Comparison of ENCODE assay signal across 11 cellular contexts in genomic region chr4:186942745-186943606, GRCh38.
DNase-seq lines count a peak whose midpoint lies in the region; FAIRE-seq and TF ChIP-seq lines count a peak whose summit lies in the region.
"Had no signal": no experiment of that assay in that cellular context is flagged by ENCODE, and none has a peak within 500 bp of the region (broad histone marks: within the 10 kb centered on the region; RNA-seq: fewer than 3 reads in every experiment).

No MANE protein-coding gene starts in this region.

- H3K36me3 ChIP-seq in Karpas-422 (ENCODE audit: insufficient read depth, low read length), result no peaks in the 10 kb centered on the region
- no peaks in the 10 kb centered on the region for H3K36me3 ChIP-seq in astrocyte (ENCODE audit: insufficient read depth, low read length)
- no peaks in the 10 kb centered on the region for H3K36me3 ChIP-seq in breast epithelium

- intact Hi-C loops in breast epithelium (cut with DNase I; ENCODE audit: low total_unique reads), result no loop called here

- no peak for TF ChIP-seq POLR2A in breast epithelium (IDR thresholded peaks at IDR 0.05)

- H3K9me3 Mint-ChIP-seq in astrocyte (ENCODE audit: unreplicated experiment), result no peaks in the 10 kb centered on the region

- no peaks in the 10 kb centered on the region for H3K27me3 Mint-ChIP-seq in astrocyte (ENCODE audit: low read depth, unreplicated experiment)
- H3K27me3 Mint-ChIP-seq: CD4-positive, CD25-positive, alpha-beta regulatory T cell had no signal

- DNase-seq in AG04449 (ENCODE audit: low read depth, low spot score) (no peak), Karpas-422 (peak; percentile 74), astrocyte (ENCODE audit: low read depth) (no peak), kidney tubule cell (ENCODE audit: low spot score) (peak; percentile 82), NCI-H2081 treated with DMSO at 0.1 percent for 48 hours (lab: John Stamatoyannopoulos, UW) (no peak), breast epithelium (ENCODE audit: low spot score in 2 of 2) (no peak), iPS-NIHi7 (ENCODE audit: extremely low spot score) (no peak)
- DNase-seq in stimulated activated naive CD4-positive, alpha-beta T cell (lab: John Stamatoyannopoulos, UW), result no peak
- DNase-seq: CD4-positive, CD25-positive, alpha-beta regulatory T cell had no signal

- POLR2A ChIA-PET in AG04449 (lab: Yijun Ruan, JAX), result no interaction called here

- no peak overlapping the region for H3K4me3 Mint-ChIP-seq in astrocyte (ENCODE audit: unreplicated experiment)
- H3K4me3 Mint-ChIP-seq: CD4-positive, CD25-positive, alpha-beta regulatory T cell had no signal

- H3K9me2 ChIP-seq in Karpas-422 (replicated peaks; ENCODE audit: insufficient read depth, low read length), result no peaks in the 10 kb centered on the region

- CTCF ChIA-PET in AG04449 (lab: Yijun Ruan, JAX), result no interaction called here

- H3K79me2 ChIP-seq in Karpas-422 (ENCODE audit: low read length) (no peaks in the 10 kb centered on the region), astrocyte (ENCODE audit: insufficient read depth, low read length) (no peaks in the 10 kb centered on the region)

- H3K4me1 Mint-ChIP-seq in astrocyte (ENCODE audit: low read depth, unreplicated experiment), result peaks cover 29% of the 10 kb centered on the region
- H3K4me1 Mint-ChIP-seq: CD4-positive, CD25-positive, alpha-beta regulatory T cell had no signal

- peak overlapping the region; percentile 35 for H3K27ac Mint-ChIP-seq in astrocyte (ENCODE audit: unreplicated experiment)

- no peaks in the 10 kb centered on the region for H3K9me3 ChIP-seq in Karpas-422 (ENCODE audit: low read length)
- H3K9me3 ChIP-seq in astrocyte (ENCODE audit: insufficient read depth, low read depth, low read length), result no peaks in the 10 kb centered on the region
- H3K9me3 ChIP-seq in breast epithelium, result no peaks in the 10 kb centered on the region

- H3K4me1 ChIP-seq in Karpas-422 (ENCODE audit: low read length) (peaks cover 51% of the 10 kb centered on the region), astrocyte (ENCODE audit: insufficient read depth, low read length) (no peaks in the 10 kb centered on the region), breast epithelium (no peaks in the 10 kb centered on the region)

- H3K4me2 ChIP-seq in Karpas-422 (ENCODE audit: low read depth, low read length, poor library complexity, severe bottlenecking) (peak overlapping the region; percentile 62), astrocyte (ENCODE audit: low read length) (no peak overlapping the region)

- H3K9ac ChIP-seq in Karpas-422 (ENCODE audit: low read length) (peak overlapping the region; percentile 37), astrocyte (ENCODE audit: low read length) (no peak overlapping the region)

- TF ChIP-seq CTCF in AG04449 (IDR thresholded peaks at IDR 0.05; ENCODE audit: insufficient read depth, low read length, missing control alignments) (peak; percentile 11), astrocyte (IDR thresholded peaks at IDR 0.05; ENCODE audit: insufficient read depth, low read depth, low read length) (no peak), breast epithelium (IDR thresholded peaks at IDR 0.05) (no peak)

- H3K4me3 ChIP-seq in AG04449 (ENCODE audit: low read depth, low read length) (no peak overlapping the region), Karpas-422 (ENCODE audit: low read length) (peak overlapping the region; percentile 35; the same call in 1 of the 2 replicates), astrocyte (ENCODE audit: insufficient read depth, low read depth, low read length) (no peak overlapping the region), breast epithelium (no peak overlapping the region)
- H3K4me3 ChIP-seq: skin epidermis had no signal

- H2AFZ ChIP-seq in Karpas-422 (ENCODE audit: low read length), result peak overlapping the region; percentile 60; the same call in 1 of the 2 replicates
- H2AFZ ChIP-seq in astrocyte (ENCODE audit: low read depth, low read length), result no peak overlapping the region

- H3K36me3 Mint-ChIP-seq in astrocyte (ENCODE audit: low read depth, unreplicated experiment), result no peaks in the 10 kb centered on the region
- H3K36me3 Mint-ChIP-seq: CD4-positive, CD25-positive, alpha-beta regulatory T cell had no signal

- H3K27ac ChIP-seq in Karpas-422 (ENCODE audit: low read length) (peak overlapping the region; percentile 80), astrocyte (ENCODE audit: low read depth, low read length) (no peak overlapping the region), breast epithelium (no peak overlapping the region)
- H3K27ac ChIP-seq: skin epidermis had no signal

- H4K20me1 ChIP-seq in Karpas-422 (ENCODE audit: insufficient read depth, low read depth, low read length), result no peaks in the 10 kb centered on the region
- H4K20me1 ChIP-seq in astrocyte (ENCODE audit: insufficient read depth, low read length), result no peaks in the 10 kb centered on the region

- no peak for FAIRE-seq in astrocyte (lab: Jason Lieb, UNC)
- FAIRE-seq: H54 had no signal

- no peaks in the 10 kb centered on the region for H3K27me3 ChIP-seq in Karpas-422 (ENCODE audit: low read length)
- H3K27me3 ChIP-seq in astrocyte (ENCODE audit: insufficient read depth, low read length), result no peaks in the 10 kb centered on the region
- no peaks in the 10 kb centered on the region for H3K27me3 ChIP-seq in breast epithelium

Comparison
In these comparisons a context has a peak if more than half of its experiments do, and no peak if none do; other contexts are left out.
1. DNase-seq: peak in Karpas-422 (single experiment) and kidney tubule cell (single experiment); none in AG04449 (single experiment), astrocyte (single experiment), NCI-H2081 treated with DMSO at 0.1 percent for 48 hours (single experiment), breast epithelium (0 of 2), iPS-NIHi7 (single experiment) and stimulated activated naive CD4-positive, alpha-beta T cell (0 of 6).